25 cellular contexts compared by ENCODE assay signal in genomic region chr2:101303688-101304087, GRCh38. TPM values are rescaled to one million over a fixed set of nuclear protein-coding genes. Genes with fewer than 3 reads are reported as not detected.
DNase-seq lines count a peak whose midpoint lies in the region; ATAC-seq and TF ChIP-seq lines count a peak whose summit lies in the region.
"Had no signal": no experiment of that assay in that cellular context is flagged by ENCODE, and none has a peak within 500 bp of the region (broad histone marks: within the 10 kb centered on the region; RNA-seq: fewer than 3 reads in every experiment).

No MANE protein-coding gene starts in this region.

- peak overlapping the region in 9 of 10 donors; percentile 29 to 100 (median 70) for H3K4me3 Mint-ChIP-seq in naive thymus-derived CD8-positive, alpha-beta T cell

- ATAC-seq in naive thymus-derived CD8-positive, alpha-beta T cell: no peak
- no peak for ATAC-seq in HG02840 (IDR thresholded peaks at IDR 0.05; ENCODE audit: low FRiP score, unreplicated experiment)
- ATAC-seq in aorta (ENCODE audit: low FRiP score): no peak
- ATAC-seq: activated CD4-positive, CD25-positive, alpha-beta regulatory T cell treated with anti-CD3 and anti-CD28 coated beads, Interleukin-2, amount 50 U/mL, for 24 hours; pancreas; right cardiac atrium had no signal

- H3K9me3 Mint-ChIP-seq in naive thymus-derived CD8-positive, alpha-beta T cell: no peaks in the 10 kb centered on the region
- H3K9me3 Mint-ChIP-seq: nephron had no signal

- H3K4me1 ChIP-seq in BLaER1 (peaks cover 47% of the 10 kb centered on the region), aorta (ENCODE audit: control insufficient read depth in 1 of 2, insufficient read depth in 2 of 2, low read length in 2 of 2) (peaks cover 0 to 3% of the 10 kb centered on the region in 2 donors)
- H3K4me1 ChIP-seq in BLaER1 treated with 17β-estradiol and CSF1 and Interleukin-3, amounts not matched to agents 10 nM and 100 nM: peaks cover 37 to 74% (median 60%) of the 10 kb centered on the region in 10 experiments
- H3K4me1 ChIP-seq: colonic mucosa had no signal

- peaks cover 92% of the 10 kb centered on the region for H4K20me1 ChIP-seq in BLaER1
- peaks cover 80 to 90% (median 87%) of the 10 kb centered on the region in 11 experiments for H4K20me1 ChIP-seq in BLaER1 treated with 17β-estradiol and CSF1 and Interleukin-3, amounts not matched to agents 10 nM and 100 nM

- peaks cover 38 to 86% (median 80%) of the 10 kb centered on the region in 4 donors for H3K4me1 Mint-ChIP-seq in naive thymus-derived CD8-positive, alpha-beta T cell

- intact Hi-C loops in aorta (cut with DNase I): no loop called here

- H3K4me3 ChIP-seq in BLaER1 (no peak overlapping the region), aorta (ENCODE audit: low read length in 2 of 2) (no peak overlapping the region)
- peak overlapping the region in 9 of 10 experiments; percentile 89 to 99 (median 93); a peak in 18 of 20 replicates for H3K4me3 ChIP-seq in BLaER1 treated with 17β-estradiol and CSF1 and Interleukin-3, amounts not matched to agents 10 nM and 100 nM
- H3K4me3 ChIP-seq: colonic mucosa, GM23248, pancreas, testis had no signal

- H3K27ac Mint-ChIP-seq in naive thymus-derived CD8-positive, alpha-beta T cell: peak overlapping the region; percentile 29 to 99 (median 88)
- H3K27ac Mint-ChIP-seq: nephron had no signal

- DNase-seq in naive thymus-derived CD8-positive, alpha-beta T cell: no peak
- no peak for DNase-seq in NAMALWA (ENCODE audit: low spot score)
- no peak for DNase-seq in aorta
- DNase-seq: activated CD8-positive, alpha-beta memory T cell treated with anti-CD3 and anti-CD28 coated beads for 24 hours; amygdala; colonic mucosa; esophagus squamous epithelium; GF-D8; GM23248; NCI-H2081 treated with DMSO at 0.1 percent for 48 hours; NCI-H774; OCI-M1; pancreas; right cardiac atrium; Right ventricle myocardium superior; stimulated activated CD4-positive, alpha-beta T cell treated with anti-CD3 and anti-CD28 coated beads, Interleukin-12 subunit alpha, Interleukin-12 subunit beta, amount 100 ng/mL, for 4 hours; stimulated activated CD4-positive, alpha-beta T cell treated with anti-CD3 and anti-CD28 coated beads, Interleukin-4, amount 100 ng/mL, for 24 hours; stimulated activated naive CD4-positive, alpha-beta T cell treated with Interleukin-2 at 50 U/mL for 16 hours; testis had no signal

- H3K27me3 ChIP-seq in BLaER1: no peaks in the 10 kb centered on the region
- no peaks in the 10 kb centered on the region for H3K27me3 ChIP-seq in BLaER1 treated with 17β-estradiol and CSF1 and Interleukin-3, amounts not matched to agents 10 nM and 100 nM
- H3K27me3 ChIP-seq in aorta (ENCODE audit: control insufficient read depth in 1 of 2, insufficient read depth in 2 of 2, low read length in 1 of 2): no peaks in the 10 kb centered on the region
- H3K27me3 ChIP-seq: colonic mucosa, esophagus squamous epithelium, pancreas, testis had no signal

- H3K27ac ChIP-seq in BLaER1 (no peak overlapping the region), VCaP (peak overlapping the region; percentile 93), aorta (ENCODE audit: low read depth in 1 of 2, low read length in 2 of 2) (no peak overlapping the region)
- peak overlapping the region in 7 of 11 experiments; percentile 99 to 100 (median 99); a peak in 13 of 22 replicates for H3K27ac ChIP-seq in BLaER1 treated with 17β-estradiol and CSF1 and Interleukin-3, amounts not matched to agents 10 nM and 100 nM
- H3K27ac ChIP-seq: colonic mucosa, GM23248, pancreas, testis had no signal

- no peak for TF ChIP-seq CTCF in VCaP (conservative IDR thresholded peaks at IDR 0.05)

- H3K36me3 Mint-ChIP-seq in naive thymus-derived CD8-positive, alpha-beta T cell: peaks cover 0 to 45% (median 3%) of the 10 kb centered on the region in 3 donors

- no peaks in the 10 kb centered on the region for H3K27me3 Mint-ChIP-seq in naive thymus-derived CD8-positive, alpha-beta T cell

- 66 to 78% methylated on average over 1 of the region's 1 CpG for WGBS in aorta, 2 donors

- no peak overlapping the region for H3K9ac ChIP-seq in BLaER1
- peak overlapping the region in 10 of 11 experiments; percentile 98 to 100 (median 100); a peak in 18 of 22 replicates for H3K9ac ChIP-seq in BLaER1 treated with 17β-estradiol and CSF1 and Interleukin-3, amounts not matched to agents 10 nM and 100 nM
- H3K9ac ChIP-seq: GM23248 had no signal

- POLR2A ChIA-PET in naive thymus-derived CD8-positive, alpha-beta T cell (lab: Charles Lee): interaction anchor here (0.5 to 1.3 kb wide), 2 partner anchors 11 to 25 kb away, joined by 3 to 4 read pairs; no protein-coding TSS in a partner anchor

- peaks cover 61% of the 10 kb centered on the region for H3K36me3 ChIP-seq in BLaER1
- H3K36me3 ChIP-seq in BLaER1 treated with 17β-estradiol and CSF1 and Interleukin-3, amounts not matched to agents 10 nM and 100 nM: peaks cover 79 to 94% (median 90%) of the 10 kb centered on the region in 11 experiments
- H3K36me3 ChIP-seq in aorta (ENCODE audit: control insufficient read depth in 1 of 2, insufficient read depth in 2 of 2, low read length in 1 of 2): no peaks in the 10 kb centered on the region
- H3K36me3 ChIP-seq: colonic mucosa, pancreas had no signal

- peak overlapping the region; percentile 98; the same call in 1 of the 2 replicates for H3K4me2 ChIP-seq in BLaER1
- peak overlapping the region; percentile 78 to 96 (median 91) for H3K4me2 ChIP-seq in BLaER1 treated with 17β-estradiol and CSF1 and Interleukin-3, amounts not matched to agents 10 nM and 100 nM

- H3K9me3 ChIP-seq in BLaER1: no peaks in the 10 kb centered on the region
- no peaks in the 10 kb centered on the region; a peak in 4 of 22 replicates for H3K9me3 ChIP-seq in BLaER1 treated with 17β-estradiol and CSF1 and Interleukin-3, amounts not matched to agents 10 nM and 100 nM (replicated peaks in 1 of 11)
- no peaks in the 10 kb centered on the region for H3K9me3 ChIP-seq in aorta (ENCODE audit: control insufficient read depth, low read length)
- H3K9me3 ChIP-seq: colonic mucosa, esophagus squamous epithelium, pancreas, testis had no signal

RNA-seq across cellular contexts. Expression of gene RNF149, which starts 4.8 kb away (rescaled TPM):
- total RNA-seq in naive thymus-derived CD8-positive, alpha-beta T cell: 100 to 1,000 TPM; 108 to 114 TPM
- polyA plus RNA-seq in naive thymus-derived CD8-positive, alpha-beta T cell: 10 to 100 TPM; 36.6 to 41.6 (median 39.0) TPM
- 10 to 100 TPM; 71.6 to 92.1 TPM for total RNA-seq in aorta
- 10 to 100 TPM; 22.9 to 34.2 TPM for polyA plus RNA-seq in aorta

RNA-seq across cellular contexts. Expression of gene CNOT11, which starts 51.0 kb away (rescaled TPM):
- 10 to 100 TPM; 51.6 to 62.4 TPM for total RNA-seq in naive thymus-derived CD8-positive, alpha-beta T cell
- polyA plus RNA-seq in naive thymus-derived CD8-positive, alpha-beta T cell: 10 to 100 TPM; 64.2 to 69.3 (median 64.9) TPM
- total RNA-seq in aorta: 10 to 100 TPM; 25.0 to 26.4 TPM
- 10 to 100 TPM; 12.8 to 15.9 TPM for polyA plus RNA-seq in aorta

Comparison
In these comparisons a context has a peak if more than half of its experiments do, and no peak if none do; other contexts are left out.
1. H3K27ac ChIP-seq: peak in BLaER1 treated with 17β-estradiol and CSF1 and Interleukin-3, amounts not matched to agents 10 nM and 100 nM (7 of 11) and VCaP (single experiment); none in BLaER1 (single experiment) and aorta (0 of 2).
2. H3K4me3 ChIP-seq: peak in BLaER1 treated with 17β-estradiol and CSF1 and Interleukin-3, amounts not matched to agents 10 nM and 100 nM (9 of 10); none in BLaER1 (single experiment) and aorta (0 of 2).